In the genomic region with DNA sequence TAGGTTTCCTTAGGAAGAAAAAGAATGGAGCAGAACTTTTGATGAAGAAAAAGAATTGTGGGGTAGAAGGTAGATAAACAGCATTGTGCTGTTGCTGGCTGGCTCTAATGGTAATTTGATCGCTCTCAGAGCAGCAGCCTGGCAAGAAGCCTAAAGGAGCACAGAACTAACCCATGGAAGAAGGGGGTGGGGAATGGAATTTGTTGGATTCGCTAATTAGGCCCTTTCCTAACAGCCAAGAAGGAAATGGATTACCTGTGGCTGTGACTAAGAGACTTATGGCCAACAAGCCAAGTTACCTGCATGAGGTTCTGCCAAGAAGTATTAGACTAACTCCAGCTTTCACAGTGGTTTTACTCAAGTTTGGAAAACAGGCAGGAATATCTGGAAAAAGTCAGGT, we compare ENCODE assay signal across 9 cellular contexts.
DNase-seq lines count a peak whose midpoint lies in the region; ATAC-seq and FAIRE-seq lines count a peak whose summit lies in the region.
"Had no signal": no experiment of that assay in that cellular context is flagged by ENCODE, and none has a peak within 500 bp of the region (broad histone marks: within the 10 kb centered on the region; RNA-seq: fewer than 3 reads in every experiment).

No MANE protein-coding gene starts in this region.

- H3K27me3 ChIP-seq in mucosa of rectum (ENCODE audit: control insufficient read depth in 2 of 2, insufficient read depth in 2 of 2, low read length in 2 of 2) = no peaks in the 10 kb centered on the region

- ATAC-seq in GM18868 (IDR thresholded peaks at IDR 0.05; ENCODE audit: unreplicated experiment) = no peak
- no peak for ATAC-seq in activated T-helper 17 cell treated with anti-CD3 and anti-CD28 coated beads, Interleukin-2, amount 50 U/mL, for 72 hours (replicated peaks)

- DNase-seq in GM19239 (ENCODE audit: insufficient read length, low spot score) (no peak), NCI-H2171 treated with DMSO at 0.1 percent for 48 hours (lab: John Stamatoyannopoulos, UW) (peak; percentile 96), dedifferentiated amniotic fluid mesenchymal stem cell (ENCODE audit: extremely low spot score) (peak; percentile 47), GM19240 (ENCODE audit: insufficient read length, low spot score) (no peak), OCI-M2 (lab: John Stamatoyannopoulos, UW; ENCODE audit: unreplicated experiment) (no peak)
- DNase-seq: activated CD4-positive, alpha-beta memory T cell treated with anti-CD3 and anti-CD28 coated beads for 36 hours had no signal

- H3K9ac ChIP-seq in mucosa of rectum (ENCODE audit: low read depth in 1 of 2, low read length in 2 of 2) = no peak overlapping the region

- no peaks in the 10 kb centered on the region for H3K4me1 Mint-ChIP-seq in activated T-helper 17 cell treated with anti-CD3 and anti-CD28 coated beads, Interleukin-2, amount 50 U/mL, for 72 hours

- no peak overlapping the region for H3K4me3 ChIP-seq in mucosa of rectum (ENCODE audit: low read length in 2 of 2)

- H3K36me3 Mint-ChIP-seq in activated T-helper 17 cell treated with anti-CD3 and anti-CD28 coated beads, Interleukin-2, amount 50 U/mL, for 72 hours (ENCODE audit: low read depth) = no peaks in the 10 kb centered on the region
- H3K36me3 Mint-ChIP-seq: activated CD4-positive, alpha-beta memory T cell treated with anti-CD3 and anti-CD28 coated beads for 36 hours had no signal

- no peak overlapping the region for H3K27ac Mint-ChIP-seq in activated T-helper 17 cell treated with anti-CD3 and anti-CD28 coated beads, Interleukin-2, amount 50 U/mL, for 72 hours
- H3K27ac Mint-ChIP-seq: activated CD4-positive, alpha-beta memory T cell treated with anti-CD3 and anti-CD28 coated beads for 36 hours had no signal

- no peaks in the 10 kb centered on the region for H3K27me3 Mint-ChIP-seq in activated T-helper 17 cell treated with anti-CD3 and anti-CD28 coated beads, Interleukin-2, amount 50 U/mL, for 72 hours

- no peaks in the 10 kb centered on the region for H3K9me3 ChIP-seq in mucosa of rectum (ENCODE audit: control insufficient read depth in 2 of 2, low read length in 2 of 2)

- no peaks in the 10 kb centered on the region for H3K9me3 Mint-ChIP-seq in activated T-helper 17 cell treated with anti-CD3 and anti-CD28 coated beads, Interleukin-2, amount 50 U/mL, for 72 hours
- H3K9me3 Mint-ChIP-seq: activated CD4-positive, alpha-beta memory T cell treated with anti-CD3 and anti-CD28 coated beads for 36 hours had no signal

- H3K27ac ChIP-seq in mucosa of rectum (ENCODE audit: low read depth in 2 of 2, low read length in 2 of 2) = peak overlapping the region; percentile 3 to 61

- no peak overlapping the region for H3K4me3 Mint-ChIP-seq in activated T-helper 17 cell treated with anti-CD3 and anti-CD28 coated beads, Interleukin-2, amount 50 U/mL, for 72 hours
- H3K4me3 Mint-ChIP-seq: activated CD4-positive, alpha-beta memory T cell treated with anti-CD3 and anti-CD28 coated beads for 36 hours had no signal

- FAIRE-seq in GM19239 (lab: Jason Lieb, UNC) = peak; percentile 45

- H3K36me3 ChIP-seq in mucosa of rectum (ENCODE audit: control insufficient read depth in 2 of 2, insufficient read depth in 2 of 2, low read length in 2 of 2) = no peaks in the 10 kb centered on the region

- H3K4me1 ChIP-seq in mucosa of rectum (ENCODE audit: control insufficient read depth in 2 of 2, insufficient read depth in 2 of 2, low read length in 2 of 2) = peaks cover 0 to 12% of the 10 kb centered on the region in 2 donors

Comparison
In these comparisons a context has a peak if more than half of its experiments do, and no peak if none do; other contexts are left out.
1. DNase-seq: peak in NCI-H2171 treated with DMSO at 0.1 percent for 48 hours (single experiment) and dedifferentiated amniotic fluid mesenchymal stem cell (single experiment); none in GM19239 (single experiment), GM19240 (single experiment) and OCI-M2 (single experiment).